ENCODE assay signal across 23 cellular contexts in genomic region chr4:151711680-151712079, GRCh38.
"Had no signal": no experiment of that assay in that cellular context is flagged by ENCODE, and none has a peak within 500 bp of the region (broad histone marks: within the 10 kb centered on the region; RNA-seq: fewer than 3 reads in every experiment).

No MANE protein-coding gene starts in this region.

- H3K27ac ChIP-seq: left lung, lower lobe of right lung, neutrophil, parathyroid adenoma, right lobe of liver, testis, thyroid gland, transverse colon, upper lobe of left lung, vagina had no signal

- H3K27me3 ChIP-seq: left lung, neutrophil, right atrium auricular region, right lobe of liver, testis, thyroid gland, transverse colon, upper lobe of left lung, vagina had no signal

- H3K4me3 ChIP-seq: left lung, lower lobe of right lung, right atrium auricular region, right lobe of liver, smooth muscle cell, testis, thyroid gland, transverse colon, upper lobe of left lung, vagina had no signal

- DNase-seq: kidney; left colon; left lung; lower lobe of right lung; mesendoderm; naive thymus-derived CD8-positive, alpha-beta T cell; occipital lobe; right lobe of liver; stimulated activated CD4-positive, alpha-beta T cell treated with anti-CD3 and anti-CD28 coated beads, Interleukin-1b, Interleukin-23, amount 100 ng/mL, for 48 hours; stimulated activated CD4-positive, alpha-beta T cell treated with anti-CD3 and anti-CD28 coated beads, Interleukin-2, amount 100 ng/mL, for 48 hours; stimulated activated CD4-positive, alpha-beta T cell treated with anti-CD3 and anti-CD28 coated beads, Interleukin-4, amount 100 ng/mL, for 4 hours; stimulated activated CD8-positive, alpha-beta memory T cell treated with anti-CD3 and anti-CD28 coated beads, Interleukin-4, amount 100 ng/mL, for 48 hours; stimulated activated naive CD4-positive, alpha-beta T cell treated with Interleukin-2 at 50 U/mL for 16 hours; stimulated activated naive CD8-positive, alpha-beta T cell treated with anti-CD3 and anti-CD28 coated beads, Interleukin-15, amount 100 ng/mL, for 72 hours; testis; thyroid gland; transverse colon; upper lobe of left lung had no signal
